Comparison of ENCODE assay signal across 13 cellular contexts in genomic region chr10:60536529-60537114, GRCh38.
A peak's percentile ranks its signal among the peaks of the same experiment; 100 is the strongest.
DNase-seq lines count a peak whose midpoint lies in the region; ATAC-seq, FAIRE-seq and TF ChIP-seq lines count a peak whose summit lies in the region.
"Had no signal": no experiment of that assay in that cellular context is flagged by ENCODE, and none has a peak within 500 bp of the region (broad histone marks: within the 10 kb centered on the region; RNA-seq: fewer than 3 reads in every experiment).

No MANE protein-coding gene starts in this region.

- no peaks in the 10 kb centered on the region for H3K9me2 ChIP-seq in GM23248 (ENCODE audit: insufficient read depth)

- H3K4me3 ChIP-seq in GM23248 (no peak overlapping the region), osteoblast (ENCODE audit: insufficient read depth, low read length) (no peak overlapping the region)
- H3K4me3 ChIP-seq: PC-9, upper lobe of right lung had no signal

- H3K36me3 ChIP-seq in GM23248 (ENCODE audit: low read depth) (no peaks in the 10 kb centered on the region), osteoblast (ENCODE audit: insufficient read depth, low read length) (no peaks in the 10 kb centered on the region)
- H3K36me3 ChIP-seq: upper lobe of right lung had no signal

- peaks cover 21% of the 10 kb centered on the region for H3K4me1 ChIP-seq in GM23248 (ENCODE audit: insufficient read depth)
- peaks cover 6% of the 10 kb centered on the region for H3K4me1 ChIP-seq in osteoblast (ENCODE audit: insufficient read depth, low read length)
- H3K4me1 ChIP-seq: upper lobe of right lung had no signal

- H3K36me3 Mint-ChIP-seq in T-helper 17 cell (ENCODE audit: low read depth): no peaks in the 10 kb centered on the region

- peaks cover 12% of the 10 kb centered on the region for H3F3A ChIP-seq in GM23248 (ENCODE audit: insufficient read depth)

- H3K4me3 Mint-ChIP-seq in T-helper 17 cell: no peak overlapping the region
- H3K4me3 Mint-ChIP-seq: dendritic cell treated with granulocyte-macrophage colony-stimulating factor and Interleukin-4, amounts not matched to agents 40 ng/mL and 50 ng/mL, for 4 days had no signal

- H3K9ac ChIP-seq in GM23248: no peak overlapping the region

- H4K20me1 ChIP-seq in GM23248 (ENCODE audit: insufficient read depth) (no peaks in the 10 kb centered on the region), osteoblast (ENCODE audit: insufficient read depth, low read length) (no peaks in the 10 kb centered on the region)

- no peaks in the 10 kb centered on the region for H3K27me3 Mint-ChIP-seq in T-helper 17 cell
- H3K27me3 Mint-ChIP-seq: dendritic cell treated with granulocyte-macrophage colony-stimulating factor and Interleukin-4, amounts not matched to agents 40 ng/mL and 50 ng/mL, for 4 days had no signal

- WGBS in GM23248 (ENCODE audit: low coverage in 1 of 2, low lambda C conversion rate in 2 of 2, missing lambda C conversion rate in 2 of 2), 2 experiments: 31 to 34% methylated on average over 7 of the region's 7 CpGs

- H3K27ac ChIP-seq in GM23248 (no peak overlapping the region), osteoblast (ENCODE audit: low read depth, low read length) (no peak overlapping the region)
- H3K27ac ChIP-seq: PC-9, upper lobe of right lung had no signal

- DNase-seq in AG08395 (ENCODE audit: low spot score): peak; percentile 8
- DNase-seq in GM23248: peak; percentile 87
- no peak for DNase-seq in T-helper 17 cell
- peak; percentile 13 for DNase-seq in fibroblast of peridontal ligament (ENCODE audit: extremely low read depth)
- no peak for DNase-seq in osteoblast (ENCODE audit: insufficient read length, low spot score, missing footprints)
- no peak for DNase-seq in GM12891 (ENCODE audit: insufficient read length, low spot score)
- DNase-seq: COR-L47, NCI-H1105 treated with DMSO at 0.1 percent for 48 hours, PC-9, upper lobe of right lung had no signal

- no peak for ATAC-seq in T-helper 17 cell
- no peak for ATAC-seq in HG03378 (IDR thresholded peaks at IDR 0.05; ENCODE audit: unreplicated experiment)
- ATAC-seq in GM18861 (IDR thresholded peaks at IDR 0.05; ENCODE audit: unreplicated experiment): no peak
- ATAC-seq: upper lobe of right lung had no signal

- H3K27me3 ChIP-seq in GM23248 (replicated peaks; ENCODE audit: insufficient read depth): no peaks in the 10 kb centered on the region
- H3K27me3 ChIP-seq in osteoblast (ENCODE audit: insufficient read depth, low read length): no peaks in the 10 kb centered on the region
- H3K27me3 ChIP-seq: upper lobe of right lung had no signal

- peaks cover 13% of the 10 kb centered on the region for H3K4me1 Mint-ChIP-seq in T-helper 17 cell

- H2AFZ ChIP-seq in GM23248 (no peak overlapping the region), osteoblast (ENCODE audit: low read length) (no peak overlapping the region)
- H2AFZ ChIP-seq: PC-9 had no signal

- TF ChIP-seq CTCF in osteoblast (IDR thresholded peaks at IDR 0.05; ENCODE audit: extremely low read depth, low read depth, low read length): no peak

- H3K27ac Mint-ChIP-seq in T-helper 17 cell: peak overlapping the region; percentile 24
- H3K27ac Mint-ChIP-seq: dendritic cell treated with granulocyte-macrophage colony-stimulating factor and Interleukin-4, amounts not matched to agents 40 ng/mL and 50 ng/mL, for 4 days had no signal

- in situ Hi-C loops in GM23248 (cut with MboI): no loop called here

- H3K9me3 ChIP-seq in GM23248 (ENCODE audit: low read depth): no peaks in the 10 kb centered on the region
- no peaks in the 10 kb centered on the region for H3K9me3 ChIP-seq in T-helper 17 cell (ENCODE audit: control insufficient read depth, low read length, poor library complexity, severe bottlenecking)
- H3K9me3 ChIP-seq in osteoblast (ENCODE audit: low read depth, low read length): no peaks in the 10 kb centered on the region
- H3K9me3 ChIP-seq: upper lobe of right lung had no signal

- FAIRE-seq in GM12891 (lab: Jason Lieb, UNC): no peak

- H3K79me2 ChIP-seq in GM23248 (ENCODE audit: insufficient read depth) (no peaks in the 10 kb centered on the region), osteoblast (ENCODE audit: insufficient read depth, low read length) (no peaks in the 10 kb centered on the region)

- peak overlapping the region; percentile 27 for H3K4me2 ChIP-seq in GM23248 (ENCODE audit: unreplicated experiment)
- H3K4me2 ChIP-seq in osteoblast (ENCODE audit: insufficient read depth, low read length): no peak overlapping the region
- H3K4me2 ChIP-seq: PC-9 had no signal

- no peak for TF ChIP-seq POLR2A in GM12891 (IDR thresholded peaks at IDR 0.05; ENCODE audit: low read depth, low read length)

TF ChIP-seq in GM12891, 5 proteins besides CTCF, POLR2A, EP300 and RAD21:
- TF ChIP-seq POU2F2 (IDR thresholded peaks at IDR 0.05; ENCODE audit: low read depth, low read length) (no peak), SPI1 (IDR thresholded peaks at IDR 0.05; ENCODE audit: low read depth, low read length) (no peak), POLR2AphosphoS5 (IDR thresholded peaks at IDR 0.05; ENCODE audit: low read depth, low read length) (no peak), TAF1 (IDR thresholded peaks at IDR 0.05; ENCODE audit: low read depth, low read length) (no peak), PAX5 (IDR thresholded peaks at IDR 0.05; ENCODE audit: insufficient read depth, low read length, severe bottlenecking) (no peak)

Comparison
In these comparisons a context has a peak if more than half of its experiments do, and no peak if none do; other contexts are left out.
1. DNase-seq: peak in AG08395 (single experiment), GM23248 (single experiment) and fibroblast of peridontal ligament (single experiment); none in T-helper 17 cell (0 of 3), osteoblast (single experiment) and GM12891 (single experiment).